In genomic region chr10:102796407-102797176, GRCh38 we compare ENCODE assay signal across 9 cellular contexts. TPM values are rescaled to one million over a fixed set of nuclear protein-coding genes. Genes with fewer than 3 reads are reported as not detected.
DNase-seq lines count a peak whose midpoint lies in the region; ATAC-seq and TF ChIP-seq lines count a peak whose summit lies in the region.
"Had no signal": no experiment of that assay in that cellular context is flagged by ENCODE, and none has a peak within 500 bp of the region (broad histone marks: within the 10 kb centered on the region; RNA-seq: fewer than 3 reads in every experiment).

No MANE protein-coding gene starts in this region.

- H3K4me3 ChIP-seq in neutrophil (ENCODE audit: low read depth in 1 of 2, low read length in 1 of 2) (peak overlapping the region; percentile 7 to 21), thymus (ENCODE audit: low read length) (peak overlapping the region; percentile 6)

- H3K36me3 ChIP-seq in neutrophil (peaks cover 43% of the 10 kb centered on the region), thymus (ENCODE audit: control insufficient read depth, insufficient read depth) (peaks cover 22% of the 10 kb centered on the region)

- peak; percentile 84 for ATAC-seq in GM19455 (IDR thresholded peaks at IDR 0.05; ENCODE audit: unreplicated experiment)
- peak; percentile 80 for ATAC-seq in HG03571 (IDR thresholded peaks at IDR 0.05; ENCODE audit: unreplicated experiment)

- DNase-seq in AG08396 (ENCODE audit: low spot score): peak; percentile 59
- peak; percentile 15 to 19 for DNase-seq in activated CD4-positive, alpha-beta T cell treated with anti-CD3 and anti-CD28 coated beads, Interleukin-2, amount 50 U/mL, for 4 hours
- peak; percentile 53 for DNase-seq in epidermal melanocyte (ENCODE audit: insufficient read length, low spot score)
- no peak for DNase-seq in DMS153 (lab: John Stamatoyannopoulos, UW)

- peaks cover 32 to 38% of the 10 kb centered on the region in 2 experiments for H3K4me1 ChIP-seq in neutrophil (ENCODE audit: control insufficient read depth in 1 of 2, insufficient read depth in 1 of 2, low read depth in 1 of 2, low read length in 1 of 2)
- H3K4me1 ChIP-seq in thymus (ENCODE audit: control insufficient read depth, insufficient read depth, low read length): peaks cover 36% of the 10 kb centered on the region

- H3K27ac ChIP-seq in neutrophil (peak overlapping the region; percentile 82), thymus (ENCODE audit: low read depth) (peak overlapping the region; percentile 58)

- H3K27me3 ChIP-seq in neutrophil (no peaks in the 10 kb centered on the region), thymus (ENCODE audit: control insufficient read depth, insufficient read depth) (no peaks in the 10 kb centered on the region)

- H3K9me3 ChIP-seq in neutrophil (no peaks in the 10 kb centered on the region), thymus (ENCODE audit: control insufficient read depth) (no peaks in the 10 kb centered on the region)

- TF ChIP-seq CTCF in neutrophil (IDR thresholded peaks at IDR 0.05): no peak

- WGBS in thymus: 38% methylated on average over 9 of the region's 9 CpGs

RNA-seq across cellular contexts. Expression of gene CYP17A1, which starts 40.6 kb away (rescaled TPM):
- 0.32 TPM for polyA plus RNA-seq in thymus
- polyA plus RNA-seq: BJ had no signal

RNA-seq across cellular contexts. Expression of gene WBP1L, which starts 52.8 kb away (rescaled TPM):
- polyA plus RNA-seq in thymus: 75.9 TPM

RNA-seq across cellular contexts. Expression of gene BORCS7, which starts 57.5 kb away (rescaled TPM):
- polyA plus RNA-seq in thymus: 33.5 TPM
